ENCODE assay signal across 8 cellular contexts in genomic region chr9:136107155-136107952, GRCh38. TPM values are rescaled to one million over a fixed set of nuclear protein-coding genes. Genes with fewer than 3 reads are reported as not detected.
A peak's percentile ranks its signal among the peaks of the same experiment; 100 is the strongest.
DNase-seq lines count a peak whose midpoint lies in the region; TF ChIP-seq lines count a peak whose summit lies in the region.

No MANE protein-coding gene starts in this region.

- H3K27me3 ChIP-seq in ascending aorta, result no peaks in the 10 kb centered on the region

- DNase-seq in NCI-H1436 (lab: John Stamatoyannopoulos, UW) (peak; percentile 56), NCI-H1436 treated with DMSO at 0.1 percent for 48 hours (lab: John Stamatoyannopoulos, UW) (no peak), NCI-H510A treated with DMSO at 0.1 percent for 48 hours (lab: John Stamatoyannopoulos, UW) (peak; percentile 87), retina (no peak), ascending aorta (ENCODE audit: low spot score in 2 of 2) (no peak), NCI-H2227 treated with DMSO at 0.1 percent for 48 hours (lab: John Stamatoyannopoulos, UW) (no peak)
- DNase-seq in stimulated activated CD8-positive, alpha-beta memory T cell treated with anti-CD3 and anti-CD28 coated beads, Interleukin-4, amount 100 ng/mL, for 48 hours, result peak; percentile 68

- intact Hi-C loops in ascending aorta (cut with DNase I), result no loop called here

- no peak for TF ChIP-seq CTCF in ascending aorta (IDR thresholded peaks at IDR 0.05)

- H3K9me3 ChIP-seq in ascending aorta, result no peaks in the 10 kb centered on the region

- H3K4me1 ChIP-seq in ascending aorta, result peaks cover 21 to 30% of the 10 kb centered on the region in 2 donors

- H3K9me3 Mint-ChIP-seq in activated naive CD4-positive, alpha-beta T cell treated with anti-CD3 and anti-CD28 coated beads, Interleukin-2, amount 50 U/mL, for 24 hours, result no peaks in the 10 kb centered on the region

- no peak overlapping the region for H3K27ac ChIP-seq in ascending aorta

- no peaks in the 10 kb centered on the region for H3K27me3 Mint-ChIP-seq in activated naive CD4-positive, alpha-beta T cell treated with anti-CD3 and anti-CD28 coated beads, Interleukin-2, amount 50 U/mL, for 24 hours

- peaks cover 46% of the 10 kb centered on the region for H3K4me1 Mint-ChIP-seq in activated naive CD4-positive, alpha-beta T cell treated with anti-CD3 and anti-CD28 coated beads, Interleukin-2, amount 50 U/mL, for 24 hours

- peak overlapping the region; percentile 67 for H3K4me3 Mint-ChIP-seq in activated naive CD4-positive, alpha-beta T cell treated with anti-CD3 and anti-CD28 coated beads, Interleukin-2, amount 50 U/mL, for 24 hours

- H3K36me3 ChIP-seq in ascending aorta, result no peaks in the 10 kb centered on the region

- H3K36me3 Mint-ChIP-seq in activated naive CD4-positive, alpha-beta T cell treated with anti-CD3 and anti-CD28 coated beads, Interleukin-2, amount 50 U/mL, for 24 hours, result no peaks in the 10 kb centered on the region

- no peak overlapping the region for H3K4me3 ChIP-seq in ascending aorta

- peak overlapping the region; percentile 74 for H3K27ac Mint-ChIP-seq in activated naive CD4-positive, alpha-beta T cell treated with anti-CD3 and anti-CD28 coated beads, Interleukin-2, amount 50 U/mL, for 24 hours

RNA-seq across cellular contexts. Expression of gene TMEM250, which starts 11.3 kb away (rescaled TPM):
- 80.3 TPM for total RNA-seq in ascending aorta

RNA-seq across cellular contexts. Expression of gene NACC2, which starts 12.3 kb away (rescaled TPM):
- 72.2 TPM for total RNA-seq in ascending aorta

Comparison
In these comparisons a context has a peak if more than half of its experiments do, and no peak if none do; other contexts are left out.
1. DNase-seq: peak in NCI-H1436 (single experiment), NCI-H510A treated with DMSO at 0.1 percent for 48 hours (single experiment) and stimulated activated CD8-positive, alpha-beta memory T cell treated with anti-CD3 and anti-CD28 coated beads, Interleukin-4, amount 100 ng/mL, for 48 hours (single experiment); none in NCI-H1436 treated with DMSO at 0.1 percent for 48 hours (single experiment), retina (single experiment), ascending aorta (0 of 2) and NCI-H2227 treated with DMSO at 0.1 percent for 48 hours (single experiment).